Comparison of ENCODE assay signal across 23 cellular contexts in the genomic region with DNA sequence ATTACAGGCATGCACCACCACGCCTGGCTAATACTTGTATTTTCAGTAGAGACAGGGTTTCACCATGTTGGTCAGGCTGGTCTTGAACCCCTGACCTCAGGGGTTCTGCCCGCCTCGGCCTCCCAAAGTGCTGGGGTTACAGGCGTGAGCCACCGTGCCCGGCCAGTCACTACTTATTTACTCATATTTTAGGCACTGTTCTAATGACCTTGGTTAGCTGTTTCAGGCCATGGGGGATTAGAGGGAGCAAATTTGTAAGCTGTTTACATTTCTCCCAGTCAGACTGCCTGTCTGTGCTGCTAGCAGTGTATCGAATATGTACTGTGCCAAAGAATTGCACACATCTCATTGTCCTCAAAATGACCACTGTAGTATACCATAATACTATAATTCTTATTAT. TPM values are rescaled to one million over a fixed set of nuclear protein-coding genes. Genes with fewer than 3 reads are reported as not detected.
A peak's percentile ranks its signal among the peaks of the same experiment; 100 is the strongest.
DNase-seq lines count a peak whose midpoint lies in the region; ATAC-seq, FAIRE-seq and TF ChIP-seq lines count a peak whose summit lies in the region.
"Had no signal": no experiment of that assay in that cellular context is flagged by ENCODE, and none has a peak within 500 bp of the region (broad histone marks: within the 10 kb centered on the region; RNA-seq: fewer than 3 reads in every experiment).

No MANE protein-coding gene starts in this region.

- H3K9ac ChIP-seq in HepG2 (ENCODE audit: insufficient read depth, low read depth, low read length): no peak overlapping the region
- H3K9ac ChIP-seq: BLaER1, GM23248 had no signal

- CTCF ChIA-PET in HepG2 (lab: Yijun Ruan, JAX; ENCODE audit: low intra/inter-chr PET ratio, low total read pairs): no interaction called here

- H4K20me1 ChIP-seq in HepG2 (ENCODE audit: insufficient read depth, low read length): no peaks in the 10 kb centered on the region
- H4K20me1 ChIP-seq: BLaER1 had no signal

- no TSS peak for BruUV-seq in HepG2 (replicated peaks; lab: Mats Ljungman, UMichigan)

- no peaks in the 10 kb centered on the region for H3K27me3 ChIP-seq in HepG2 (ENCODE audit: control insufficient read depth in 1 of 2, insufficient read depth in 2 of 2, low read length in 2 of 2)
- no peaks in the 10 kb centered on the region for H3K27me3 ChIP-seq in right lobe of liver
- no peaks in the 10 kb centered on the region for H3K27me3 ChIP-seq in SJSA1 (replicated peaks)
- H3K27me3 ChIP-seq: BLaER1 had no signal

- DNase-seq in HepG2 (ENCODE audit: low spot score) (peak; percentile 78), right lobe of liver (no peak), SJSA1 (ENCODE audit: low read depth in 1 of 2, low spot score in 2 of 2) (no peak), retinal pigment epithelial cell (ENCODE audit: low read depth) (peak; percentile 41), OCI-M1 (lab: John Stamatoyannopoulos, UW) (no peak), coronary artery (ENCODE audit: low spot score) (no peak)
- DNase-seq: Caco-2; CD4-positive, CD25-positive, alpha-beta regulatory T cell; CD8-positive, alpha-beta T cell; DMS 273 treated with DMSO at 0.1 percent for 48 hours; DMS79; EL; GDM1; GM23248; H7; HCEC 1CT had no signal

- no peak overlapping the region for H3K4me2 ChIP-seq in HepG2 (ENCODE audit: low read depth, low read length)
- H3K4me2 ChIP-seq: BLaER1 had no signal

- 45% methylated on average over 2 of the region's 7 CpGs for WGBS in HepG2 (ENCODE audit: low lambda C conversion rate)
- WGBS in right lobe of liver (ENCODE audit: insufficient coverage, low coverage, low lambda C conversion rate, missing lambda C conversion rate): 87% methylated on average over 6 of the region's 7 CpGs

- POLR2A ChIA-PET in HepG2 (lab: Yijun Ruan, JAX): interaction anchor here (1.2 kb wide), 1 partner anchor 53 kb away, joined by 6 read pairs; no protein-coding TSS in a partner anchor

- H3K36me3 ChIP-seq in HepG2 (replicated peaks in 1 of 2; ENCODE audit: control insufficient read depth in 1 of 2, insufficient read depth in 2 of 2, low read length in 2 of 2) (no peaks in the 10 kb centered on the region), right lobe of liver (no peaks in the 10 kb centered on the region), SJSA1 (peaks cover 5% of the 10 kb centered on the region)

- TF ChIP-seq CTCF in HepG2 (CRISPR knock-in tag; IDR thresholded peaks at IDR 0.05): no peak
- no peak for TF ChIP-seq CTCF in right lobe of liver (IDR thresholded peaks at IDR 0.05)
- no peak for TF ChIP-seq CTCF in retinal pigment epithelial cell (conservative IDR thresholded peaks at IDR 0.05; ENCODE audit: low read depth, low read length)
- TF ChIP-seq CTCF in coronary artery (IDR thresholded peaks at IDR 0.05): no peak

- ATAC-seq in HepG2 (peak; percentile 52), right lobe of liver (no peak)
- ATAC-seq: CD8-positive, alpha-beta T cell; GM12878 had no signal

- in situ Hi-C loops in HepG2 (cut with HindIII; ENCODE audit: extremely low pct_ligation_motif_present, low pct_unique_long_range_greater_than_20kb): no loop called here

- no peak for FAIRE-seq in HepG2 (lab: Jason Lieb, UNC)
- FAIRE-seq: A204.1, GM12878, GM19239, H1 had no signal

- 0 out of 4 replicates have a peak, but pooled peaks of 1 of the 2 experiments have one; percentile 32 for TF ChIP-seq EP300 in HepG2 (IDR thresholded peaks at IDR 0.05; ENCODE audit: low read depth in 2 of 2, low read length in 2 of 2)
- TF ChIP-seq EP300 in HepG2 (CRISPR knock-in tag; IDR thresholded peaks at IDR 0.05; ENCODE audit: borderline replicate concordance): no peak

- H3K79me2 ChIP-seq in HepG2 (ENCODE audit: insufficient read depth, low read length): no peaks in the 10 kb centered on the region

- peaks cover 32% of the 10 kb centered on the region for H3K4me1 ChIP-seq in HepG2 (ENCODE audit: insufficient read depth, low read length)
- H3K4me1 ChIP-seq in right lobe of liver: no peaks in the 10 kb centered on the region
- peaks cover 26% of the 10 kb centered on the region for H3K4me1 ChIP-seq in SJSA1 (replicated peaks)

- H3K4me3 ChIP-seq in HepG2 (replicated peaks in 1 of 3; ENCODE audit: insufficient read depth in 1 of 3, low read depth in 2 of 3, low read length in 3 of 3) (no peak overlapping the region), right lobe of liver (no peak overlapping the region), SJSA1 (no peak overlapping the region), retinal pigment epithelial cell (ENCODE audit: low read length) (no peak overlapping the region), coronary artery (no peak overlapping the region)
- H3K4me3 ChIP-seq: BLaER1, GM12878, GM23248 had no signal

- H3K9me3 ChIP-seq in HepG2 (ENCODE audit: low read length) (no peaks in the 10 kb centered on the region), right lobe of liver (no peaks in the 10 kb centered on the region), SJSA1 (replicated peaks) (no peaks in the 10 kb centered on the region)
- H3K9me3 ChIP-seq: BLaER1, Caco-2 had no signal

- no peak for TF ChIP-seq RAD21 in HepG2 (CRISPR knock-in tag; IDR thresholded peaks at IDR 0.05)

- intact Hi-C loops in HepG2 (cut with micrococcal nuclease; ENCODE audit: unreplicated experiment): no loop called here
- intact Hi-C loops in right lobe of liver (cut with DNase I): no loop called here

- no peak for TF ChIP-seq POLR2A in HepG2 (IDR thresholded peaks at IDR 0.05; ENCODE audit: insufficient read depth in 1 of 2, low read depth in 2 of 2, low read length in 2 of 2)
- no peak for TF ChIP-seq POLR2A in right lobe of liver (IDR thresholded peaks at IDR 0.05)

- no peak overlapping the region for H2AFZ ChIP-seq in HepG2 (ENCODE audit: low read length)
- H2AFZ ChIP-seq: GM23248 had no signal

- H3K27ac ChIP-seq in HepG2 (ENCODE audit: extremely low read length, insufficient read depth, low read length) (no peak overlapping the region), right lobe of liver (no peak overlapping the region), SJSA1 (peak overlapping the region; percentile 17; the same call in 1 of the 2 replicates), coronary artery (no peak overlapping the region)
- H3K27ac ChIP-seq: 22Rv1, BLaER1, C4-2B, GM23248 had no signal

TF ChIP-seq in HepG2, 621 proteins besides CTCF, POLR2A, EP300 and RAD21 (continues in another document):
- TF ChIP-seq XRCC5 (optimal IDR thresholded peaks at IDR 0.05; ENCODE audit: low read length) (no peak), CREB1 (IDR thresholded peaks at IDR 0.05) (no peak), CREB1 (CRISPR knock-in tag; IDR thresholded peaks at IDR 0.05) (no peak), ZNF44 (CRISPR knock-in tag; IDR thresholded peaks at IDR 0.05) (no peak)

RNA-seq across cellular contexts. Expression of a gene that starts 32.7 kb away (rescaled TPM):
- total RNA-seq in HepG2 (2016; rRNA removed; fragmentation: Illumina TruSeq; extraction: Trizol) (54.1 and 65.1 TPM in 2 replicates), right lobe of liver (10 to 100 TPM; 21.4 to 67.0 (median 47.1) TPM)
- total RNA-seq in HepG2 (2016; cell fraction: cytosol; rRNA removed; fragmentation: Illumina TruSeq; extraction: Trizol; ENCODE audit: low read depth): 5.4 and 5.7 TPM in 2 replicates
- 53.7 and 62.1 TPM in 2 replicates for total RNA-seq in HepG2 (2016; cell fraction: insoluble cytoplasmic fraction; rRNA removed; fragmentation: Illumina TruSeq; extraction: Trizol)
- total RNA-seq in HepG2 (2016; cell fraction: membrane; rRNA removed; fragmentation: Illumina TruSeq; extraction: Trizol): 15.4 and 16.7 TPM in 2 replicates
- total RNA-seq in HepG2 (2016; cell fraction: nucleus; rRNA removed; fragmentation: Illumina TruSeq; extraction: Trizol): 35.2 and 37.4 TPM in 2 replicates
- 64.1 and 68.8 TPM in 2 replicates for polyA plus RNA-seq in HepG2 (2011; rRNA removed)
- polyA plus RNA-seq in HepG2 (2011; cell fraction: cytosol; rRNA removed): 70.2 and 76.7 TPM in 2 replicates
- polyA plus RNA-seq in HepG2 (2011; cell fraction: nucleus; rRNA removed): 42.1 and 45.1 TPM in 2 replicates
- 42.2 and 49.5 TPM in 2 replicates for polyA plus RNA-seq in HepG2 (2012)
- 3.1 and 3.5 TPM in 2 replicates for polyA plus RNA-seq in HepG2 (2016; cell fraction: cytosol; fragmentation: Illumina TruSeq; extraction: Trizol; ENCODE audit: low read depth)
- 60.9 and 68.0 TPM in 2 replicates for polyA plus RNA-seq in HepG2 (2016; cell fraction: insoluble cytoplasmic fraction; fragmentation: Illumina TruSeq; extraction: Trizol; ENCODE audit: low read depth)
- 8.6 and 9.2 TPM in 2 replicates for polyA plus RNA-seq in HepG2 (2016; cell fraction: membrane; fragmentation: Illumina TruSeq; extraction: Trizol; ENCODE audit: low read depth)
- polyA plus RNA-seq in HepG2 (2016; cell fraction: nucleus; fragmentation: Illumina TruSeq; extraction: Trizol; ENCODE audit: insufficient read depth, low read depth): 40.7 and 42.6 TPM in 2 replicates
- 20.8 and 43.5 TPM in 2 replicates for polyA minus RNA-seq in HepG2 (2011; rRNA and poly(A)+ RNA removed; ENCODE audit: low replicate concordance)
- 26.2 and 26.4 TPM in 2 replicates for polyA minus RNA-seq in HepG2 (2011; cell fraction: cytosol; rRNA and poly(A)+ RNA removed)
- 29.3 and 33.6 TPM in 2 replicates for polyA minus RNA-seq in HepG2 (2011; cell fraction: nucleus; rRNA and poly(A)+ RNA removed)
- 98.3 and 100 TPM in 2 replicates for total RNA-seq in SJSA1 (2014; rRNA removed; shearing (Covaris generic))

RNA-seq across cellular contexts. Expression of a gene that starts 41.6 kb away (rescaled TPM):
- total RNA-seq in HepG2 (2016; rRNA removed; fragmentation: Illumina TruSeq; extraction: Trizol) (1.6 and 2.0 TPM in 2 replicates), right lobe of liver (1 to 10 TPM in 4 of 6 experiments, under 1 TPM in 2; 0.97 to 2.0 (median 1.3) TPM)
- 0.79 and 1.5 TPM in 2 replicates for total RNA-seq in HepG2 (2016; cell fraction: cytosol; rRNA removed; fragmentation: Illumina TruSeq; extraction: Trizol; ENCODE audit: low read depth)
- total RNA-seq in HepG2 (2016; cell fraction: insoluble cytoplasmic fraction; rRNA removed; fragmentation: Illumina TruSeq; extraction: Trizol): 1.5 and 1.6 TPM in 2 replicates
- 1.4 and 1.7 TPM in 2 replicates for total RNA-seq in HepG2 (2016; cell fraction: membrane; rRNA removed; fragmentation: Illumina TruSeq; extraction: Trizol)
- 0.78 and 0.81 TPM in 2 replicates for total RNA-seq in HepG2 (2016; cell fraction: nucleus; rRNA removed; fragmentation: Illumina TruSeq; extraction: Trizol)
- polyA plus RNA-seq in HepG2 (2011; rRNA removed): 5.3 and 6.6 TPM in 2 replicates
- 5.4 and 5.9 TPM in 2 replicates for polyA plus RNA-seq in HepG2 (2011; cell fraction: cytosol; rRNA removed)
- 2.1 and 3.6 TPM in 2 replicates for polyA plus RNA-seq in HepG2 (2011; cell fraction: nucleus; rRNA removed)
- 2.3 and 3.4 TPM in 2 replicates for polyA plus RNA-seq in HepG2 (2012)
- polyA plus RNA-seq in HepG2 (2016; cell fraction: cytosol; fragmentation: Illumina TruSeq; extraction: Trizol; ENCODE audit: low read depth): 0.96 and 1.6 TPM in 2 replicates
- polyA plus RNA-seq in HepG2 (2016; cell fraction: insoluble cytoplasmic fraction; fragmentation: Illumina TruSeq; extraction: Trizol; ENCODE audit: low read depth): 1.8 TPM in 2 replicates
- 1.4 and 2.3 TPM in 2 replicates for polyA plus RNA-seq in HepG2 (2016; cell fraction: membrane; fragmentation: Illumina TruSeq; extraction: Trizol; ENCODE audit: low read depth)
- polyA plus RNA-seq in HepG2 (2016; cell fraction: nucleus; fragmentation: Illumina TruSeq; extraction: Trizol; ENCODE audit: insufficient read depth, low read depth): 1.5 and 1.7 TPM in 2 replicates
- polyA minus RNA-seq in HepG2 (2011; rRNA and poly(A)+ RNA removed; ENCODE audit: low replicate concordance): 0.98 and 3.3 TPM in 2 replicates
- polyA minus RNA-seq in HepG2 (2011; cell fraction: cytosol; rRNA and poly(A)+ RNA removed): 1.8 and 2.1 TPM in 2 replicates
- 1.1 and 1.2 TPM in 2 replicates for polyA minus RNA-seq in HepG2 (2011; cell fraction: nucleus; rRNA and poly(A)+ RNA removed)
- 15.8 and 25.8 TPM in 2 replicates for total RNA-seq in SJSA1 (2014; rRNA removed; shearing (Covaris generic))

Comparison
In these comparisons a context has a peak if more than half of its experiments do, and no peak if none do; other contexts are left out.
1. DNase-seq: peak in HepG2 (single experiment) and retinal pigment epithelial cell (single experiment); none in right lobe of liver (0 of 3), SJSA1 (0 of 2), OCI-M1 (single experiment) and coronary artery (single experiment).